17 cellular contexts compared by ENCODE assay signal in the genomic region with DNA sequence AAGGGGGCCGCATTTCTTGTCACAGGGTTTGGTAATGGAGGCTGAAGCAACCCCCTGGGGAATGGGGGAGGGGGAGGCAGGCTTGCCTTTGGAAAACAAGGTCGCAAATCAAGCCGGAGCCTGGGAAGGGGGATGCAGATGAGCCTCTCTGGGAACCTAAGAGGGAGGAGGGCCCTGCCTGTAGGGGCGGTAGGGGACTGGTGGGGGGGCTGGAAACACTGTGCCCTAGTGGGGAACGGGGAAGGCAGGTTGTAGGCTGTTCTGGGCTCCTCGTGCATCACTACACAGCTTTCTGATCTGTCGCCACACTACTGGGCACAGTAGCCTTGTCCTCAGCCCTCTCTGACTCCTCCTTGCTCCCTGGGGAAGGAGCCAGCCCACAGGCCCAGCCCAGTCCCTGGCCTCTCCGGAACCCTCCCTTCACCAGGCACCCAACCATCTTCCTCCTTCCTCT.
DNase-seq lines count a peak whose midpoint lies in the region; ATAC-seq, FAIRE-seq and TF ChIP-seq lines count a peak whose summit lies in the region.
"Had no signal": no experiment of that assay in that cellular context is flagged by ENCODE, and none has a peak within 500 bp of the region (broad histone marks: within the 10 kb centered on the region; RNA-seq: fewer than 3 reads in every experiment).

No MANE protein-coding gene starts in this region.

- WGBS in HepG2 (ENCODE audit: low lambda C conversion rate): 16% methylated on average over 4 of the region's 8 CpGs

- intact Hi-C loops in HepG2 (cut with micrococcal nuclease; ENCODE audit: unreplicated experiment): no loop called here

- TF ChIP-seq EP300 in HepG2 (IDR thresholded peaks at IDR 0.05; ENCODE audit: low read depth in 2 of 2, low read length in 2 of 2) (no peak), HepG2 (CRISPR knock-in tag; IDR thresholded peaks at IDR 0.05; ENCODE audit: borderline replicate concordance) (no peak)

- no peak for TF ChIP-seq POLR2A in HepG2 (IDR thresholded peaks at IDR 0.05; ENCODE audit: insufficient read depth in 1 of 2, low read depth in 2 of 2, low read length in 2 of 2)

- ATAC-seq in HG03139 (IDR thresholded peaks at IDR 0.05; ENCODE audit: unreplicated experiment) (no peak), HepG2 (no peak)
- ATAC-seq: naive thymus-derived CD4-positive, alpha-beta T cell; Right ventricle myocardium inferior had no signal

- in situ Hi-C loops in HepG2 (cut with HindIII; ENCODE audit: extremely low pct_ligation_motif_present, low pct_unique_long_range_greater_than_20kb): no loop called here

- POLR2A ChIA-PET in HepG2 (lab: Yijun Ruan, JAX): no interaction called here

- BruUV-seq in HepG2 (replicated peaks; lab: Mats Ljungman, UMichigan): no TSS peak

- DNase-seq in SK-N-DZ (ENCODE audit: low spot score) (peak; percentile 7), left kidney (ENCODE audit: low read depth, low spot score) (peak; percentile 95), NCI-H226 (no peak), superior temporal gyrus (ENCODE audit: extremely low spot score) (no peak), HepG2 (ENCODE audit: low spot score) (no peak)
- DNase-seq: activated CD4-positive, alpha-beta T cell treated with anti-CD3 and anti-CD28 coated beads, Interleukin-2, amount 50 U/mL, for 1 hour; activated naive CD8-positive, alpha-beta T cell treated with anti-CD3 and anti-CD28 coated beads for 36 hours; activated T-cell treated with anti-CD3 and anti-CD28 coated beads, Interleukin-2, amount 50 U/mL, for 1 hour; naive thymus-derived CD4-positive, alpha-beta T cell; NCI-H146; substantia nigra had no signal

- no peak for FAIRE-seq in HepG2 (lab: Jason Lieb, UNC)
- FAIRE-seq: bronchial epithelial cell had no signal

- no peak overlapping the region for H3K27ac ChIP-seq in BLaER1 treated with 17β-estradiol and CSF1 and Interleukin-3, amounts not matched to agents 10 nM and 100 nM
- H3K27ac ChIP-seq in HUES48 (ENCODE audit: low read depth, low read length) (peak overlapping the region; percentile 11), HepG2 (ENCODE audit: extremely low read length, insufficient read depth, low read length) (no peak overlapping the region)
- H3K27ac ChIP-seq: KMS-11 had no signal

- H3K4me1 ChIP-seq in BLaER1 treated with 17β-estradiol and CSF1 and Interleukin-3, amounts not matched to agents 10 nM and 100 nM: peaks cover 0 to 10% (median 6%) of the 10 kb centered on the region in 10 experiments; a peak in 10 of 20 replicates
- peaks cover 22% of the 10 kb centered on the region for H3K4me1 ChIP-seq in HUES48 (ENCODE audit: control insufficient read depth, insufficient read depth, low read length)
- no peaks in the 10 kb centered on the region for H3K4me1 ChIP-seq in HepG2 (ENCODE audit: insufficient read depth, low read length)

- H3K79me2 ChIP-seq in HepG2 (ENCODE audit: insufficient read depth, low read length): no peaks in the 10 kb centered on the region

- H3K36me3 ChIP-seq in BLaER1 treated with 17β-estradiol and CSF1 and Interleukin-3, amounts not matched to agents 10 nM and 100 nM: no peaks in the 10 kb centered on the region
- H3K36me3 ChIP-seq in HUES48 (ENCODE audit: control insufficient read depth, insufficient read depth, low read length): no peaks in the 10 kb centered on the region
- no peaks in the 10 kb centered on the region for H3K36me3 ChIP-seq in HepG2 (replicated peaks in 1 of 2; ENCODE audit: control insufficient read depth in 1 of 2, insufficient read depth in 2 of 2, low read length in 2 of 2)

- TF ChIP-seq RAD21 in HepG2 (CRISPR knock-in tag; IDR thresholded peaks at IDR 0.05): no peak

- H2AFZ ChIP-seq in HepG2 (ENCODE audit: low read length): no peak overlapping the region

- H4K20me1 ChIP-seq in BLaER1 treated with 17β-estradiol and CSF1 and Interleukin-3, amounts not matched to agents 10 nM and 100 nM: no peaks in the 10 kb centered on the region
- no peaks in the 10 kb centered on the region for H4K20me1 ChIP-seq in HepG2 (ENCODE audit: insufficient read depth, low read length)

- H3K9ac ChIP-seq in BLaER1 treated with 17β-estradiol and CSF1 and Interleukin-3, amounts not matched to agents 10 nM and 100 nM: no peak overlapping the region
- H3K9ac ChIP-seq in HUES48 (ENCODE audit: low read depth, low read length): no peak overlapping the region
- H3K9ac ChIP-seq in HepG2 (ENCODE audit: insufficient read depth, low read depth, low read length): no peak overlapping the region
- H3K9ac ChIP-seq: KMS-11 had no signal

- H3K4me3 ChIP-seq in BLaER1 treated with 17β-estradiol and CSF1 and Interleukin-3, amounts not matched to agents 10 nM and 100 nM: no peak overlapping the region
- H3K4me3 ChIP-seq in HUES48 (ENCODE audit: low read depth, low read length): peak overlapping the region; percentile 33; the same call in 1 of the 2 replicates
- H3K4me3 ChIP-seq in HepG2 (replicated peaks in 1 of 3; ENCODE audit: insufficient read depth in 1 of 3, low read depth in 2 of 3, low read length in 3 of 3): no peak overlapping the region

- no peaks in the 10 kb centered on the region for H3K27me3 ChIP-seq in BLaER1 treated with 17β-estradiol and CSF1 and Interleukin-3, amounts not matched to agents 10 nM and 100 nM
- no peaks in the 10 kb centered on the region for H3K27me3 ChIP-seq in HUES48 (ENCODE audit: control insufficient read depth, insufficient read depth, low read length)
- H3K27me3 ChIP-seq in HepG2 (ENCODE audit: control insufficient read depth in 1 of 2, insufficient read depth in 2 of 2, low read length in 2 of 2): peaks cover 0 to 15% of the 10 kb centered on the region in 2 experiments; a peak in 2 of 5 replicates

- TF ChIP-seq CTCF in HepG2 (CRISPR knock-in tag; IDR thresholded peaks at IDR 0.05): no peak

- CTCF ChIA-PET in HepG2 (lab: Yijun Ruan, JAX; ENCODE audit: low intra/inter-chr PET ratio, low total read pairs): no interaction called here

- peak overlapping the region in 7 of 11 experiments; percentile 1 to 54 (median 14); a peak in 6 of 22 replicates for H3K4me2 ChIP-seq in BLaER1 treated with 17β-estradiol and CSF1 and Interleukin-3, amounts not matched to agents 10 nM and 100 nM
- H3K4me2 ChIP-seq in HepG2 (ENCODE audit: low read depth, low read length): no peak overlapping the region
- H3K4me2 ChIP-seq: KMS-11 had no signal

- H3K9me3 ChIP-seq in BLaER1 treated with 17β-estradiol and CSF1 and Interleukin-3, amounts not matched to agents 10 nM and 100 nM (replicated peaks in 1 of 11): no peaks in the 10 kb centered on the region
- H3K9me3 ChIP-seq in HUES48 (ENCODE audit: control insufficient read depth, insufficient read depth, low read length) (no peaks in the 10 kb centered on the region), HepG2 (ENCODE audit: low read length) (no peaks in the 10 kb centered on the region)

TF ChIP-seq in HepG2, 621 proteins besides CTCF, POLR2A, EP300 and RAD21 (continues in another document):
- TF ChIP-seq BORCS8-MEF2B (CRISPR knock-in tag; IDR thresholded peaks at IDR 0.05) (no peak), DNMT3B (CRISPR knock-in tag; conservative IDR thresholded peaks at IDR 0.05) (no peak), TBX2 (CRISPR knock-in tag; IDR thresholded peaks at IDR 0.05; ENCODE audit: borderline replicate concordance) (no peak), ZNF44 (CRISPR knock-in tag; IDR thresholded peaks at IDR 0.05) (no peak), HIVEP1 (CRISPR knock-in tag; IDR thresholded peaks at IDR 0.05) (no peak), GTF2F1 (IDR thresholded peaks at IDR 0.05; ENCODE audit: low read length) (no peak), ZNF143 (CRISPR knock-in tag; IDR thresholded peaks at IDR 0.05) (no peak), ZFY (CRISPR knock-in tag; IDR thresholded peaks at IDR 0.05) (no peak)
- TF ChIP-seq, protein P1, sequence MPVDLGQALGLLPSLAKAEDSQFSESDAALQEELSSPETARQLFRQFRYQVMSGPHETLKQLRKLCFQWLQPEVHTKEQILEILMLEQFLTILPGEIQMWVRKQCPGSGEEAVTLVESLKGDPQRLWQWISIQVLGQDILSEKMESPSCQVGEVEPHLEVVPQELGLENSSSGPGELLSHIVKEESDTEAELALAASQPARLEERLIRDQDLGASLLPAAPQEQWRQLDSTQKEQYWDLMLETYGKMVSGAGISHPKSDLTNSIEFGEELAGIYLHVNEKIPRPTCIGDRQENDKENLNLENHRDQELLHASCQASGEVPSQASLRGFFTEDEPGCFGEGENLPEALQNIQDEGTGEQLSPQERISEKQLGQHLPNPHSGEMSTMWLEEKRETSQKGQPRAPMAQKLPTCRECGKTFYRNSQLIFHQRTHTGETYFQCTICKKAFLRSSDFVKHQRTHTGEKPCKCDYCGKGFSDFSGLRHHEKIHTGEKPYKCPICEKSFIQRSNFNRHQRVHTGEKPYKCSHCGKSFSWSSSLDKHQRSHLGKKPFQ (CRISPR knock-in tag; IDR thresholded peaks at IDR 0.05; ENCODE audit: insufficient replicate concordance): no peak
- TF ChIP-seq, protein P2, sequence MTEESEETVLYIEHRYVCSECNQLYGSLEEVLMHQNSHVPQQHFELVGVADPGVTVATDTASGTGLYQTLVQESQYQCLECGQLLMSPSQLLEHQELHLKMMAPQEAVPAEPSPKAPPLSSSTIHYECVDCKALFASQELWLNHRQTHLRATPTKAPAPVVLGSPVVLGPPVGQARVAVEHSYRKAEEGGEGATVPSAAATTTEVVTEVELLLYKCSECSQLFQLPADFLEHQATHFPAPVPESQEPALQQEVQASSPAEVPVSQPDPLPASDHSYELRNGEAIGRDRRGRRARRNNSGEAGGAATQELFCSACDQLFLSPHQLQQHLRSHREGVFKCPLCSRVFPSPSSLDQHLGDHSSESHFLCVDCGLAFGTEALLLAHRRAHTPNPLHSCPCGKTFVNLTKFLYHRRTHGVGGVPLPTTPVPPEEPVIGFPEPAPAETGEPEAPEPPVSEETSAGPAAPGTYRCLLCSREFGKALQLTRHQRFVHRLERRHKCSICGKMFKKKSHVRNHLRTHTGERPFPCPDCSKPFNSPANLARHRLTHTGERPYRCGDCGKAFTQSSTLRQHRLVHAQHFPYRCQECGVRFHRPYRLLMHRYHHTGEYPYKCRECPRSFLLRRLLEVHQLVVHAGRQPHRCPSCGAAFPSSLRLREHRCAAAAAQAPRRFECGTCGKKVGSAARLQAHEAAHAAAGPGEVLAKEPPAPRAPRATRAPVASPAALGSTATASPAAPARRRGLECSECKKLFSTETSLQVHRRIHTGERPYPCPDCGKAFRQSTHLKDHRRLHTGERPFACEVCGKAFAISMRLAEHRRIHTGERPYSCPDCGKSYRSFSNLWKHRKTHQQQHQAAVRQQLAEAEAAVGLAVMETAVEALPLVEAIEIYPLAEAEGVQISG (CRISPR knock-in tag; IDR thresholded peaks at IDR 0.05): no peak

Comparison
In these comparisons a context has a peak if more than half of its experiments do, and no peak if none do; other contexts are left out.
1. DNase-seq: peak in SK-N-DZ (single experiment) and left kidney (single experiment); none in NCI-H226 (single experiment), superior temporal gyrus (single experiment) and HepG2 (single experiment).